ENCODE assay signal across 9 cellular contexts in the genomic region with DNA sequence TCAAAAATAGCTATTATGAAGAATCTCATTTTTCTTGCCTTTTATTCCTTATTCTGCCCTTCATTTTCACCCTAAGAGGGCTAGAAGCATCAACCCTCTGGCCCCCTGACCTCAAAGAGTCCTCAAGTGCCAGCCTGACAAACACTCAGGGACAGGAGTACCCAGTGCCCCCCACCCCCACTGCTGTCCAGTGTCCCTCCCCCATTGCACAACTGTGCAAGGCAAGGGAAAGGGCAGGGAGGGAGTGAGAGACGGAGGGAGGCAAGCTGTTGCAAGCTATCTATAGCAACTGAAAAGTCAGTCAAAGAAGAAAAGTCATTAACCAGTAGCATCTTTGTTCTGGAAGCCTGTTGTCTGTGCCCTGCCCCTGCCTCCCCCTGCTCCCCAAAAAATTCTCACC. TPM values are rescaled to one million over a fixed set of nuclear protein-coding genes. Genes with fewer than 3 reads are reported as not detected.
"Had no signal": no experiment of that assay in that cellular context is flagged by ENCODE, and none has a peak within 500 bp of the region (broad histone marks: within the 10 kb centered on the region; RNA-seq: fewer than 3 reads in every experiment).

No MANE protein-coding gene starts in this region.

RNA-seq across cellular contexts. Expression of a gene that starts 21.1 kb away (rescaled TPM):
- total RNA-seq: activated CD4-positive, alpha-beta memory T cell treated with anti-CD3 and anti-CD28 coated beads for 36 hours; activated CD4-positive, alpha-beta T cell treated with anti-CD3 and anti-CD28 coated beads for 36 hours; activated CD8-positive, alpha-beta T cell treated with anti-CD3 and anti-CD28 coated beads for 36 hours had no signal

RNA-seq across cellular contexts. Expression of a gene that starts 33.2 kb away (rescaled TPM):
- total RNA-seq: activated B cell treated with CpG ODN at 0.5 μM for 24 hours; activated CD4-positive, alpha-beta memory T cell treated with anti-CD3 and anti-CD28 coated beads, Interleukin-2, amount 10 ng/mL, durations not matched to agents 7 days and 5 days; activated CD4-positive, alpha-beta T cell treated with anti-CD3 and anti-CD28 coated beads, Interleukin-2, amount 10 ng/mL, durations not matched to agents 24 days and 14 days; activated CD4-positive, alpha-beta T cell treated with anti-CD3 and anti-CD28 coated beads, Interleukin-2, amount 10 ng/mL, durations not matched to agents 7 days and 5 days; T-helper 2 cell treated with Interferon-gamma antibody and Interleukin-4, amounts not matched to agents 100 ng/mL and 5 ng/mL, for 36 hours; WTC11 had no signal
